15 cellular contexts compared by ENCODE assay signal in the genomic region with DNA sequence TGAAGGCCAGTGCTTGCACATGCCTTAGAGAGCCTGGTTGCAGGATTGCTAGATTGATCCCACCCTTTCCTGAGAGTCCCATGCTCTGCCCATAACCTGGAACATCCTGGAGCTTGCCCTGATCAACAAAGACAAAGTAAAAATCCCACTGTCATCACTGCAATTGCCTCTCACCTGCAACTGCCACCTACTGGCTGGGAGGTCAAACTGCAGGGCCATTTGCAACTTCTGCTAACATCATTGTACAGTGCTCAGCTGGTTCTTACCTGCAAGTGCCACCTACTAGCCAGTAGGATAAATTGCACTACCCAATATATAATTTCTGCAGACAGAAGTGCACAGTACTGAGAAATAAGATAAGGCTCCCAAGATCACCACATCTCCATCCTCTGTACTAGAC.
DNase-seq lines count a peak whose midpoint lies in the region; ATAC-seq and TF ChIP-seq lines count a peak whose summit lies in the region.
"Had no signal": no experiment of that assay in that cellular context is flagged by ENCODE, and none has a peak within 500 bp of the region (broad histone marks: within the 10 kb centered on the region; RNA-seq: fewer than 3 reads in every experiment).

No MANE protein-coding gene starts in this region.

- no peak overlapping the region for H2BK120ac ChIP-seq in mesendoderm (ENCODE audit: low read depth, low read length)

- H3K79me2 ChIP-seq in MM.1S (ENCODE audit: low read length) = no peaks in the 10 kb centered on the region
- H3K79me2 ChIP-seq in mesendoderm (ENCODE audit: control insufficient read depth, insufficient read depth, low read length) = no peaks in the 10 kb centered on the region
- H3K79me2 ChIP-seq: hepatocyte had no signal

- no peak overlapping the region for H3K23ac ChIP-seq in mesendoderm (ENCODE audit: low read length)

- no peaks in the 10 kb centered on the region for H4K20me1 ChIP-seq in MM.1S (ENCODE audit: insufficient read depth, low read length)

- peak; percentile 30; the same call in 1 of the 2 replicates for TF ChIP-seq CTCF in MM.1S (IDR thresholded peaks at IDR 0.05; ENCODE audit: low read length)

- H3K9me2 ChIP-seq in MM.1S (replicated peaks; ENCODE audit: insufficient read depth, low read length) = no peaks in the 10 kb centered on the region

- DNase-seq in MM.1S (no peak), mesendoderm (peak; percentile 11), NCI-H1436 treated with DMSO at 0.1 percent for 48 hours (lab: John Stamatoyannopoulos, UW) (no peak), GM19238 (ENCODE audit: insufficient read length, low spot score) (no peak)
- DNase-seq in stimulated activated CD4-positive, alpha-beta T cell treated with anti-CD3 and anti-CD28 coated beads, Interleukin-1b, Interleukin-23, amount 100 ng/mL, for 48 hours = no peak
- DNase-seq: activated CD8-positive, alpha-beta memory T cell treated with anti-CD3 and anti-CD28 coated beads for 24 hours; DMS79; effector memory CD8-positive, alpha-beta T cell; mucosa of descending colon; NCI-H526 treated with DMSO at 0.1 percent for 48 hours had no signal

- no peak overlapping the region for H4K5ac ChIP-seq in mesendoderm (ENCODE audit: low read length)

- no peak overlapping the region for H3K4ac ChIP-seq in mesendoderm (ENCODE audit: low read depth, low read length)

- ATAC-seq in GM19023 (IDR thresholded peaks at IDR 0.05; ENCODE audit: unreplicated experiment) (peak; percentile 54), HG02623 (IDR thresholded peaks at IDR 0.05; ENCODE audit: unreplicated experiment) (peak; percentile 48)
- no peak for ATAC-seq in activated CD4-positive, CD25-positive, alpha-beta regulatory T cell treated with anti-CD3 and anti-CD28 coated beads, Interleukin-2, amount 50 U/mL, for 24 hours
- ATAC-seq: effector memory CD8-positive, alpha-beta T cell; mucosa of descending colon; sciatic nerve had no signal

- no peak overlapping the region for H4K8ac ChIP-seq in mesendoderm (ENCODE audit: low read depth, low read length)

- H3K27ac ChIP-seq in MM.1S (ENCODE audit: low read length) (no peak overlapping the region), mesendoderm (ENCODE audit: low read depth, low read length) (no peak overlapping the region)
- H3K27ac ChIP-seq: hepatocyte had no signal

- no peak overlapping the region for H3K56ac ChIP-seq in mesendoderm (ENCODE audit: low read length)

- H3K36me3 ChIP-seq in MM.1S (replicated peaks; ENCODE audit: insufficient read depth, low read length) (no peaks in the 10 kb centered on the region), mesendoderm (ENCODE audit: control insufficient read depth, insufficient read depth, low read length) (no peaks in the 10 kb centered on the region)

- no peak overlapping the region for H2BK15ac ChIP-seq in mesendoderm (replicated peaks; ENCODE audit: low read depth)

- H3K79me1 ChIP-seq in mesendoderm (ENCODE audit: low read length) = no peaks in the 10 kb centered on the region

- H3K4me1 ChIP-seq in MM.1S (ENCODE audit: low read length) (no peaks in the 10 kb centered on the region), mesendoderm (ENCODE audit: control insufficient read depth, low read depth, low read length) (no peaks in the 10 kb centered on the region)

- H3K27me3 ChIP-seq in MM.1S (replicated peaks; ENCODE audit: insufficient read depth, low read length) (no peaks in the 10 kb centered on the region), mesendoderm (ENCODE audit: insufficient read depth, low read length, poor library complexity) (no peaks in the 10 kb centered on the region)
- H3K27me3 ChIP-seq: hepatocyte had no signal

- no peak overlapping the region for H3K18ac ChIP-seq in mesendoderm (ENCODE audit: low read length)

- H3F3A ChIP-seq in MM.1S (ENCODE audit: insufficient read depth, low read length) = no peaks in the 10 kb centered on the region

- H2BK5ac ChIP-seq in mesendoderm (ENCODE audit: low read length) = no peak overlapping the region

- no peak overlapping the region for H2AK5ac ChIP-seq in mesendoderm (ENCODE audit: low read length)

- no peak overlapping the region for H2AFZ ChIP-seq in MM.1S (ENCODE audit: low read length)
- H2AFZ ChIP-seq: hepatocyte had no signal

- H3K4me2 ChIP-seq in MM.1S (ENCODE audit: low read depth, low read length) = no peak overlapping the region
- no peak overlapping the region for H3K4me2 ChIP-seq in mesendoderm (ENCODE audit: low read length)
- H3K4me2 ChIP-seq: hepatocyte had no signal

- H3K9me3 ChIP-seq in MM.1S (replicated peaks; ENCODE audit: insufficient read depth, low read length) = no peaks in the 10 kb centered on the region
- H3K9me3 ChIP-seq: mucosa of descending colon had no signal

- no peak overlapping the region for H3K4me3 ChIP-seq in MM.1S (ENCODE audit: low read length)
- H3K4me3 ChIP-seq in mesendoderm (ENCODE audit: low read length) = no peak overlapping the region
- H3K4me3 ChIP-seq: hepatocyte, mucosa of descending colon had no signal

- H3K9ac ChIP-seq in MM.1S (ENCODE audit: low read length) (no peak overlapping the region), mesendoderm (ENCODE audit: low read length) (no peak overlapping the region)

Comparison
In these comparisons a context has a peak if more than half of its experiments do, and no peak if none do; other contexts are left out.
1. ATAC-seq: peak in GM19023 (single experiment) and HG02623 (single experiment); none in activated CD4-positive, CD25-positive, alpha-beta regulatory T cell treated with anti-CD3 and anti-CD28 coated beads, Interleukin-2, amount 50 U/mL, for 24 hours (0 of 2).